In genomic region chr17:82020874-82021727, GRCh38 we compare ENCODE assay signal across 9 cellular contexts. TPM values are rescaled to one million over a fixed set of nuclear protein-coding genes. Genes with fewer than 3 reads are reported as not detected.
A peak's percentile ranks its signal among the peaks of the same experiment; 100 is the strongest.
DNase-seq lines count a peak whose midpoint lies in the region; ATAC-seq, FAIRE-seq and TF ChIP-seq lines count a peak whose summit lies in the region.
"Had no signal": no experiment of that assay in that cellular context is flagged by ENCODE, and none has a peak within 500 bp of the region (broad histone marks: within the 10 kb centered on the region; RNA-seq: fewer than 3 reads in every experiment).

No MANE protein-coding gene starts in this region.

- 44% methylated on average over 25 of the region's 27 CpGs for WGBS in K562 (ENCODE audit: insufficient coverage, low coverage, missing lambda C conversion rate)
- 78% methylated on average over 27 of the region's 27 CpGs for WGBS in hepatocyte (ENCODE audit: low lambda C conversion rate, missing lambda C conversion rate)

- POLR2A ChIA-PET in T-cell (lab: Charles Lee) (no interaction called here), K562 (lab: Yijun Ruan, JAX) (interaction anchor here (0.6 to 5.0 kb wide), 7 partner anchors 8 to 584 kb away, joined by 3 to 51 read pairs (median 3); partner anchors contain the start of gene DCXR)

- H3K36me3 Mint-ChIP-seq in T-cell = no peaks in the 10 kb centered on the region

- TF ChIP-seq CTCF in K562 (IDR thresholded peaks at IDR 0.05 in 2 of 3, conservative IDR thresholded peaks at IDR 0.05 in 1 of 3; ENCODE audit: insufficient read depth in 2 of 3, low read depth in 1 of 3, low read length in 3 of 3) (peak; percentile 55 to 68 (median 67); a peak in 5 of 6 replicates), hepatocyte (IDR thresholded peaks at IDR 0.05; ENCODE audit: poor library complexity) (peak; percentile 64), gastrocnemius medialis (IDR thresholded peaks at IDR 0.05 in 4 of 5, conservative IDR thresholded peaks at IDR 0.05 in 1 of 5) (peak; percentile 72 to 88 (median 80))

- DNase-seq in EH (ENCODE audit: low read depth) (peak; percentile 83), T-cell (peak in 29 of 34 experiments; percentile 25 to 64 (median 47)), K562 (ENCODE audit: extremely low read depth in 1 of 4, low spot score in 3 of 4) (no peak), hepatocyte (ENCODE audit: low spot score) (peak; percentile 77), gastrocnemius medialis (peak; percentile 58 to 78)

- H3K36me3 ChIP-seq in KOPT-K1 (ENCODE audit: insufficient read depth, low read length) = peaks cover 23% of the 10 kb centered on the region
- H3K36me3 ChIP-seq in K562 (ENCODE audit: control insufficient read depth, insufficient read depth, low read length) = peaks cover 30% of the 10 kb centered on the region; the same call in 1 of the 3 replicates
- no peaks in the 10 kb centered on the region for H3K36me3 ChIP-seq in hepatocyte (replicated peaks; ENCODE audit: insufficient read depth, low read depth)
- no peaks in the 10 kb centered on the region for H3K36me3 ChIP-seq in gastrocnemius medialis

- no peak for TF ChIP-seq EP300 in K562 (IDR thresholded peaks at IDR 0.05; ENCODE audit: low read length)

- H3K4me1 ChIP-seq in K562 (replicated peaks in 1 of 2; ENCODE audit: control insufficient read depth in 2 of 2, insufficient read depth in 2 of 2, low read length in 2 of 2) (peaks cover 14 to 94% of the 10 kb centered on the region in 2 experiments), hepatocyte (ENCODE audit: insufficient read depth) (peaks cover 19% of the 10 kb centered on the region), gastrocnemius medialis (peaks cover 25 to 63% of the 10 kb centered on the region in 2 donors)

- intact Hi-C loops in K562 (cut with micrococcal nuclease) = loop anchor here (1.0 to 5.0 kb wide), 2 partner anchors 44 to 62 kb away; partner anchors contain the start of gene ASPSCR1
- intact Hi-C loops in gastrocnemius medialis (cut with DNase I; ENCODE audit: low total_unique reads) = loop anchor here (1.0 kb wide), 1 partner anchor 62 kb away; no protein-coding TSS in a partner anchor

- no peak overlapping the region for H2AFZ ChIP-seq in K562 (ENCODE audit: low read depth, low read length)
- no peak overlapping the region for H2AFZ ChIP-seq in hepatocyte

- H4K20me1 ChIP-seq in K562 (replicated peaks; ENCODE audit: control insufficient read depth, insufficient read depth, low read length) (peaks cover 17% of the 10 kb centered on the region), hepatocyte (ENCODE audit: insufficient read depth, poor library complexity, severe bottlenecking) (no peaks in the 10 kb centered on the region)

- TF ChIP-seq RAD21 in K562 (CRISPR knock-in tag; conservative IDR thresholded peaks at IDR 0.05 in 1 of 2, IDR thresholded peaks at IDR 0.05 in 1 of 2) = peak; percentile 67 to 68

- H3K27me3 ChIP-seq in K562 (ENCODE audit: control insufficient read depth in 2 of 2, insufficient read depth in 2 of 2, low read length in 2 of 2) = no peaks in the 10 kb centered on the region
- H3K27me3 ChIP-seq in hepatocyte = no peaks in the 10 kb centered on the region
- no peaks in the 10 kb centered on the region for H3K27me3 ChIP-seq in gastrocnemius medialis

- H3K79me2 ChIP-seq in K562 (ENCODE audit: control insufficient read depth, insufficient read depth, low read length) (peaks cover 36% of the 10 kb centered on the region), hepatocyte (peaks cover 11% of the 10 kb centered on the region)

- H3K4me3 Mint-ChIP-seq in T-cell = peak overlapping the region; percentile 72 to 81 (median 80)

- H3K9me1 ChIP-seq in K562 (ENCODE audit: control insufficient read depth, insufficient read depth, low read length) = no peaks in the 10 kb centered on the region

- FAIRE-seq in K562 (lab: Jason Lieb, UNC) = no peak
- FAIRE-seq: endometrium had no signal

- H3K4me2 ChIP-seq in K562 (ENCODE audit: insufficient read depth, low read length) (peak overlapping the region; percentile 84), hepatocyte (peak overlapping the region; percentile 90)

- in situ Hi-C loops in K562 (cut with MboI) = no loop called here
- in situ Hi-C loops in gastrocnemius medialis (cut with MboI; ENCODE audit: low sequenced_read_pairs in 4 of 4) = loop anchor here in 1 of 4 donors (5.0 kb wide), 1 partner anchor 59 kb away; the partner anchor contains the start of gene NOTUM

- H3K27me3 Mint-ChIP-seq in T-cell = no peaks in the 10 kb centered on the region

- BruUV-seq in K562 (replicated peaks; lab: Mats Ljungman, UMichigan) = no TSS peak

- H3K9me3 ChIP-seq in KOPT-K1 (ENCODE audit: insufficient read depth, low read length, poor library complexity, severe bottlenecking) (no peaks in the 10 kb centered on the region), K562 (replicated peaks; ENCODE audit: control insufficient read depth, insufficient read depth, low read depth, low read length) (no peaks in the 10 kb centered on the region), hepatocyte (ENCODE audit: low read depth) (no peaks in the 10 kb centered on the region), gastrocnemius medialis (no peaks in the 10 kb centered on the region)

- H3K9ac ChIP-seq in K562 (ENCODE audit: insufficient read depth in 1 of 2, low read depth in 2 of 2, low read length in 2 of 2) = peak overlapping the region; percentile 75 to 95

- H3K27ac Mint-ChIP-seq in T-cell = peak overlapping the region; percentile 39 to 48

- CTCF ChIA-PET in T-cell (lab: Charles Lee) = interaction anchor here (0.8 to 4.3 kb wide), 5 partner anchors 11 to 62 kb away, joined by 4 to 26 read pairs (median 7); partner anchors contain the start of gene DCXR (in 1 of the 2)
- CTCF ChIA-PET in K562 (lab: Yijun Ruan, JAX; ENCODE audit: low intra/inter-chr PET ratio) = interaction anchor here (1.2 to 6.6 kb wide), 3 partner anchors 61 to 308 kb away, joined by 3 to 103 read pairs (median 3); partner anchors contain the start of genes NOTUM and SLC25A10

- H3K9me2 ChIP-seq in hepatocyte (replicated peaks; ENCODE audit: insufficient read depth) = no peaks in the 10 kb centered on the region

- H3K4me3 ChIP-seq in K562 (peak overlapping the region; percentile 91), hepatocyte (no peak overlapping the region), gastrocnemius medialis (peak overlapping the region in 1 of 4 donors; percentile 89)

- H3K9me3 Mint-ChIP-seq in T-cell = no peaks in the 10 kb centered on the region

- H3K4me1 Mint-ChIP-seq in T-cell = peaks cover 14 to 30% (median 19%) of the 10 kb centered on the region in 3 donors

- ATAC-seq in T-cell (replicated peaks in 1 of 4) (no peak), K562 (no peak), gastrocnemius medialis (peak; percentile 25 to 28), HG03159 (IDR thresholded peaks at IDR 0.05; ENCODE audit: unreplicated experiment) (no peak), GM19324 (IDR thresholded peaks at IDR 0.05; ENCODE audit: low FRiP score, unreplicated experiment) (no peak)

- H3K27ac ChIP-seq in KOPT-K1 (ENCODE audit: low read depth, low read length, poor library complexity, severe bottlenecking) = peak overlapping the region; percentile 82
- H3K27ac ChIP-seq in K562 (ENCODE audit: extremely low read depth, low read depth, low read length) = peak overlapping the region; percentile 77
- H3K27ac ChIP-seq in hepatocyte = no peak overlapping the region
- peak overlapping the region in 1 of 4 donors; percentile 79 for H3K27ac ChIP-seq in gastrocnemius medialis

- no peak for TF ChIP-seq POLR2A in K562 (conservative IDR thresholded peaks at IDR 0.05)
- TF ChIP-seq POLR2A in gastrocnemius medialis (IDR thresholded peaks at IDR 0.05) = no peak

RNA-seq across cellular contexts. Expression of gene CENPX, which starts 1.6 kb away (rescaled TPM):
- total RNA-seq in T-cell (10 to 100 TPM; 26.7 to 47.8 (median 43.7) TPM), K562 (2014; rRNA removed) (318 and 420 TPM in 2 replicates), K562 (2014; rRNA removed; fragmentation: Illumina TruSeq; extraction: Trizol) (46.8 and 67.9 TPM in 2 replicates), K562 (2015; rRNA removed; fragmentation: Illumina TruSeq; extraction: Trizol) (124 and 127 TPM in 2 replicates), K562 (2021) (267 and 275 TPM in 2 replicates), hepatocyte (58.2 and 64.5 TPM in 2 replicates), gastrocnemius medialis (10 to 100 TPM; 41.2 to 62.7 (median 57.0) TPM)
- total RNA-seq in K562 (2011; cell fraction: chromatin; rRNA removed; ENCODE audit: low replicate concordance) = 52.2 and 175 TPM in 2 replicates
- total RNA-seq in K562 (2011; cell fraction: nucleolus; rRNA removed) = 218 and 267 TPM in 2 replicates
- total RNA-seq in K562 (2011; cell fraction: nucleoplasm; rRNA removed) = 117 and 130 TPM in 2 replicates
- polyA plus RNA-seq in K562 (2011; rRNA removed) (170 and 181 TPM in 2 replicates), K562 (2014; fragmentation: Illumina TruSeq; extraction: Trizol) (115 and 158 TPM in 2 replicates), K562 (2014; fragmentation: Nextera tagmentation; extraction: Ambion mirVana) (100 to 1,000 TPM in 1 of 2 experiments, 10 to 100 TPM in 1; 32.7 to 113 TPM), K562 (2014; rRNA removed) (352 and 375 TPM in 2 replicates), hepatocyte (83.2 and 84.3 TPM in 2 replicates)
- polyA plus RNA-seq in K562 (2011; cell fraction: cytosol; rRNA removed) = 177 and 348 TPM in 2 replicates
- polyA plus RNA-seq in K562 (2011; cell fraction: nucleus; rRNA removed) = 315 and 491 TPM in 2 replicates
- 133 and 234 TPM in 2 replicates for polyA plus RNA-seq in K562 (2012)
- polyA minus RNA-seq in K562 (2011; rRNA and poly(A)+ RNA removed) = 20.5 and 34.2 TPM in 2 replicates
- polyA minus RNA-seq in K562 (2011; cell fraction: cytosol; rRNA and poly(A)+ RNA removed) = 62.7 and 65.0 TPM in 2 replicates
- 51.4 and 58.3 TPM in 2 replicates for polyA minus RNA-seq in K562 (2011; cell fraction: nucleus; rRNA and poly(A)+ RNA removed)

RNA-seq across cellular contexts. Expression of gene LRRC45, which starts 2.0 kb away (rescaled TPM):
- total RNA-seq in T-cell (10 to 100 TPM; 13.3 to 28.5 (median 22.3) TPM), K562 (2014; rRNA removed) (21.5 and 21.7 TPM in 2 replicates), K562 (2014; rRNA removed; fragmentation: Illumina TruSeq; extraction: Trizol) (1.8 and 3.5 TPM in 2 replicates), K562 (2015; rRNA removed; fragmentation: Illumina TruSeq; extraction: Trizol) (11.2 and 13.1 TPM in 2 replicates), K562 (2021) (16.6 and 19.1 TPM in 2 replicates), hepatocyte (12.8 and 15.5 TPM in 2 replicates), gastrocnemius medialis (1 to 10 TPM; 1.1 to 5.0 (median 3.8) TPM)
- total RNA-seq in K562 (2011; cell fraction: chromatin; rRNA removed; ENCODE audit: low replicate concordance) = 25.2 and 72.7 TPM in 2 replicates
- total RNA-seq in K562 (2011; cell fraction: nucleolus; rRNA removed) = 47.9 and 57.9 TPM in 2 replicates
- 27.0 and 29.0 TPM in 2 replicates for total RNA-seq in K562 (2011; cell fraction: nucleoplasm; rRNA removed)
- polyA plus RNA-seq in K562 (2011; rRNA removed) (7.2 and 10.4 TPM in 2 replicates), K562 (2014; fragmentation: Illumina TruSeq; extraction: Trizol) (4.2 and 4.3 TPM in 2 replicates), K562 (2014; fragmentation: Nextera tagmentation; extraction: Ambion mirVana) (not detected), K562 (2014; rRNA removed) (18.4 and 26.6 TPM in 2 replicates), hepatocyte (14.7 and 17.2 TPM in 2 replicates)
- 6.3 and 10.0 TPM in 2 replicates for polyA plus RNA-seq in K562 (2011; cell fraction: cytosol; rRNA removed)
- 87.0 and 113 TPM in 2 replicates for polyA plus RNA-seq in K562 (2011; cell fraction: nucleus; rRNA removed)
- polyA plus RNA-seq in K562 (2012) = 12.2 and 13.1 TPM in 2 replicates
- 2.0 and 4.1 TPM in 2 replicates for polyA minus RNA-seq in K562 (2011; rRNA and poly(A)+ RNA removed)
- polyA minus RNA-seq in K562 (2011; cell fraction: cytosol; rRNA and poly(A)+ RNA removed) = 5.8 and 7.1 TPM in 2 replicates
- polyA minus RNA-seq in K562 (2011; cell fraction: nucleus; rRNA and poly(A)+ RNA removed) = 21.4 and 23.9 TPM in 2 replicates

RNA-seq across cellular contexts. Expression of gene RAC3, which starts 10.4 kb away (rescaled TPM):
- total RNA-seq in T-cell (1 to 10 TPM; 1.1 to 5.4 (median 3.6) TPM), K562 (2014; rRNA removed) (292 and 377 TPM in 2 replicates), K562 (2014; rRNA removed; fragmentation: Illumina TruSeq; extraction: Trizol) (21.8 and 30.5 TPM in 2 replicates), K562 (2015; rRNA removed; fragmentation: Illumina TruSeq; extraction: Trizol) (91.3 and 98.6 TPM in 2 replicates), K562 (2021) (133 and 139 TPM in 2 replicates), hepatocyte (11.8 and 13.7 TPM in 2 replicates), gastrocnemius medialis (1 to 10 TPM in 1 of 4 donors, under 1 TPM in 1, not detected in 2; 0.42 to 2.0 TPM)
- total RNA-seq in K562 (2011; cell fraction: chromatin; rRNA removed; ENCODE audit: low replicate concordance) = 19.4 and 85.2 TPM in 2 replicates
- total RNA-seq in K562 (2011; cell fraction: nucleolus; rRNA removed) = 134 and 179 TPM in 2 replicates
- total RNA-seq in K562 (2011; cell fraction: nucleoplasm; rRNA removed) = 71.3 and 86.0 TPM in 2 replicates
- polyA plus RNA-seq in K562 (2011; rRNA removed) (118 and 135 TPM in 2 replicates), K562 (2014; fragmentation: Illumina TruSeq; extraction: Trizol) (137 and 193 TPM in 2 replicates), K562 (2014; fragmentation: Nextera tagmentation; extraction: Ambion mirVana) (under 1 TPM; 0.23 to 0.28 TPM), K562 (2014; rRNA removed) (281 and 307 TPM in 2 replicates), hepatocyte (5.2 and 5.5 TPM in 2 replicates)
- 275 and 623 TPM in 2 replicates for polyA plus RNA-seq in K562 (2011; cell fraction: cytosol; rRNA removed)
- 159 and 273 TPM in 2 replicates for polyA plus RNA-seq in K562 (2011; cell fraction: nucleus; rRNA removed)
- 51.3 and 82.3 TPM in 2 replicates for polyA plus RNA-seq in K562 (2012)
- 16.0 and 29.2 TPM in 2 replicates for polyA minus RNA-seq in K562 (2011; rRNA and poly(A)+ RNA removed)
- polyA minus RNA-seq in K562 (2011; cell fraction: cytosol; rRNA and poly(A)+ RNA removed) = 66.2 and 68.0 TPM in 2 replicates
- 52.2 and 55.2 TPM in 2 replicates for polyA minus RNA-seq in K562 (2011; cell fraction: nucleus; rRNA and poly(A)+ RNA removed)

RNA-seq across cellular contexts. Expression of gene DCXR, which starts 16.4 kb away (rescaled TPM):
- total RNA-seq in T-cell = 100 to 1,000 TPM in 1 of 5 donors, 10 to 100 TPM in 4; 70.4 to 111 (median 96.1) TPM
- total RNA-seq in K562 (2011; cell fraction: chromatin; rRNA removed; ENCODE audit: low replicate concordance) = 78.8 and 254 TPM in 2 replicates
- 329 and 354 TPM in 2 replicates for total RNA-seq in K562 (2011; cell fraction: nucleolus; rRNA removed)
- 133 and 150 TPM in 2 replicates for total RNA-seq in K562 (2011; cell fraction: nucleoplasm; rRNA removed)
- total RNA-seq in K562 (2014; rRNA removed) = 165 and 194 TPM in 2 replicates
- 41.1 and 66.0 TPM in 2 replicates for total RNA-seq in K562 (2014; rRNA removed; fragmentation: Illumina TruSeq; extraction: Trizol)
- total RNA-seq in K562 (2015; rRNA removed; fragmentation: Illumina TruSeq; extraction: Trizol) = 76.0 and 90.0 TPM in 2 replicates
- total RNA-seq in K562 (2021) = 235 and 256 TPM in 2 replicates
- 156 and 201 TPM in 2 replicates for polyA plus RNA-seq in K562 (2011; rRNA removed)
- 404 and 845 TPM in 2 replicates for polyA plus RNA-seq in K562 (2011; cell fraction: cytosol; rRNA removed)
- 611 and 714 TPM in 2 replicates for polyA plus RNA-seq in K562 (2011; cell fraction: nucleus; rRNA removed)
- polyA plus RNA-seq in K562 (2012) = 229 and 244 TPM in 2 replicates
- polyA plus RNA-seq in K562 (2014; fragmentation: Illumina TruSeq; extraction: Trizol) = 243 and 274 TPM in 2 replicates
- polyA plus RNA-seq in K562 (2014; fragmentation: Nextera tagmentation; extraction: Ambion mirVana) = 10 to 100 TPM; 21.3 to 50.3 TPM
- 229 and 261 TPM in 2 replicates for polyA plus RNA-seq in K562 (2014; rRNA removed)
- 34.8 and 73.6 TPM in 2 replicates for polyA minus RNA-seq in K562 (2011; rRNA and poly(A)+ RNA removed)
- polyA minus RNA-seq in K562 (2011; cell fraction: cytosol; rRNA and poly(A)+ RNA removed) = 67.3 and 81.5 TPM in 2 replicates
- 104 and 111 TPM in 2 replicates for polyA minus RNA-seq in K562 (2011; cell fraction: nucleus; rRNA and poly(A)+ RNA removed)
- 118 and 125 TPM in 2 replicates for total RNA-seq in hepatocyte
- 185 and 207 TPM in 2 replicates for polyA plus RNA-seq in hepatocyte
- 100 to 1,000 TPM; 130 to 296 (median 223) TPM for total RNA-seq in gastrocnemius medialis

RNA-seq across cellular contexts. Expression of gene RFNG, which starts 30.5 kb away (rescaled TPM):
- 10 to 100 TPM; 31.5 to 38.6 (median 35.2) TPM for total RNA-seq in T-cell
- total RNA-seq in K562 (2011; cell fraction: chromatin; rRNA removed; ENCODE audit: low replicate concordance) = 23.1 and 61.7 TPM in 2 replicates
- total RNA-seq in K562 (2011; cell fraction: nucleolus; rRNA removed) = 74.4 and 74.9 TPM in 2 replicates
- total RNA-seq in K562 (2011; cell fraction: nucleoplasm; rRNA removed) = 36.5 and 40.5 TPM in 2 replicates
- 23.6 and 28.4 TPM in 2 replicates for total RNA-seq in K562 (2014; rRNA removed)
- 6.5 and 9.5 TPM in 2 replicates for total RNA-seq in K562 (2014; rRNA removed; fragmentation: Illumina TruSeq; extraction: Trizol)
- 11.1 and 14.3 TPM in 2 replicates for total RNA-seq in K562 (2015; rRNA removed; fragmentation: Illumina TruSeq; extraction: Trizol)
- 26.9 and 30.2 TPM in 2 replicates for total RNA-seq in K562 (2021)
- polyA plus RNA-seq in K562 (2011; rRNA removed) = 9.2 and 17.2 TPM in 2 replicates
- 12.2 and 23.8 TPM in 2 replicates for polyA plus RNA-seq in K562 (2011; cell fraction: cytosol; rRNA removed)
- 144 and 164 TPM in 2 replicates for polyA plus RNA-seq in K562 (2011; cell fraction: nucleus; rRNA removed)
- polyA plus RNA-seq in K562 (2012) = 16.9 and 35.2 TPM in 2 replicates
- 9.0 and 18.5 TPM in 2 replicates for polyA plus RNA-seq in K562 (2014; fragmentation: Illumina TruSeq; extraction: Trizol)
- polyA plus RNA-seq in K562 (2014; fragmentation: Nextera tagmentation; extraction: Ambion mirVana) = under 1 TPM; 0.32 to 0.66 TPM
- polyA plus RNA-seq in K562 (2014; rRNA removed) = 32.6 and 32.8 TPM in 2 replicates
- polyA minus RNA-seq in K562 (2011; rRNA and poly(A)+ RNA removed) = 2.0 TPM in 2 replicates
- 11.7 and 13.1 TPM in 2 replicates for polyA minus RNA-seq in K562 (2011; cell fraction: cytosol; rRNA and poly(A)+ RNA removed)
- 11.4 and 14.3 TPM in 2 replicates for polyA minus RNA-seq in K562 (2011; cell fraction: nucleus; rRNA and poly(A)+ RNA removed)
- total RNA-seq in hepatocyte = 39.6 and 43.2 TPM in 2 replicates
- polyA plus RNA-seq in hepatocyte = 109 and 118 TPM in 2 replicates
- 10 to 100 TPM; 29.6 to 64.9 (median 49.1) TPM for total RNA-seq in gastrocnemius medialis

Comparison
In these comparisons a context has a peak if more than half of its experiments do, and no peak if none do; other contexts are left out.
1. DNase-seq: peak in EH (single experiment), T-cell (29 of 34), hepatocyte (single experiment) and gastrocnemius medialis (2 of 2); none in K562 (0 of 4).
2. ATAC-seq: peak in gastrocnemius medialis (2 of 2); none in T-cell (0 of 4), K562 (single experiment), HG03159 (single experiment) and GM19324 (single experiment).
3. Peak in every context shown above with its lines, with median percentiles within 50 percentile points of each other: CTCF ChIP-seq.